17 cellular contexts compared by ENCODE assay signal in genomic region chr7:6652446-6653011, GRCh38. TPM values are rescaled to one million over a fixed set of nuclear protein-coding genes. Genes with fewer than 3 reads are reported as not detected.
DNase-seq lines count a peak whose midpoint lies in the region; TF ChIP-seq lines count a peak whose summit lies in the region.
"Had no signal": no experiment of that assay in that cellular context is flagged by ENCODE, and none has a peak within 500 bp of the region (broad histone marks: within the 10 kb centered on the region; RNA-seq: fewer than 3 reads in every experiment).

No MANE protein-coding gene starts in this region.

- no peak overlapping the region for H3K9ac ChIP-seq in trophoblast cell (ENCODE audit: low read length)

- H3K14ac ChIP-seq in trophoblast cell (ENCODE audit: low read length), result no peak overlapping the region

- H3K27ac Mint-ChIP-seq in chondrocyte (ENCODE audit: unreplicated experiment), result no peak overlapping the region

- H4K12ac ChIP-seq in trophoblast cell (ENCODE audit: low read depth, low read length), result no peak overlapping the region

- no peaks in the 10 kb centered on the region for H3K79me2 ChIP-seq in trophoblast cell (ENCODE audit: control insufficient read depth, insufficient read depth, low read length, poor library complexity)

- H3K4ac ChIP-seq in trophoblast cell (ENCODE audit: low read depth, low read length), result no peak overlapping the region

- no CpG with 5 or more reads among the region's 75 CpGs for WGBS in trophoblast cell (ENCODE audit: extremely low coverage, insufficient coverage, insufficient read length)

- TF ChIP-seq CTCF in chondrocyte (IDR thresholded peaks at IDR 0.05), result no peak

- peaks cover 72 to 76% of the 10 kb centered on the region in 2 experiments for H3K36me3 ChIP-seq in trophoblast cell (ENCODE audit: control insufficient read depth in 1 of 2, insufficient read depth in 2 of 2, low read length in 2 of 2)

- H3K27me3 Mint-ChIP-seq in chondrocyte (ENCODE audit: low read depth), result no peaks in the 10 kb centered on the region

- H2BK120ac ChIP-seq in trophoblast cell (ENCODE audit: insufficient read depth, low read length, poor library complexity), result no peak overlapping the region

- no peaks in the 10 kb centered on the region for H3K27me3 ChIP-seq in trophoblast cell (ENCODE audit: insufficient read depth, low read length)
- H3K27me3 ChIP-seq: Peyer's patch had no signal

- no peak overlapping the region for H2AFZ ChIP-seq in trophoblast cell (ENCODE audit: insufficient read depth, low read length, poor library complexity)

- no peaks in the 10 kb centered on the region for H3K4me1 Mint-ChIP-seq in chondrocyte (ENCODE audit: low read depth)

- no peaks in the 10 kb centered on the region for H3K79me1 ChIP-seq in trophoblast cell (ENCODE audit: low read length)

- H3K27ac ChIP-seq in trophoblast cell (ENCODE audit: low read depth, low read length), result no peak overlapping the region
- H3K27ac ChIP-seq: Peyer's patch had no signal

- no peak overlapping the region for H4K91ac ChIP-seq in trophoblast cell (ENCODE audit: low read depth, low read length)

- H2BK12ac ChIP-seq in trophoblast cell (ENCODE audit: low read length), result no peak overlapping the region

- peak; percentile 18 for DNase-seq in AG08396 (ENCODE audit: low spot score)
- DNase-seq in D341Med (ENCODE audit: low spot score), result peak; percentile 40
- peak; percentile 83 for DNase-seq in chondrocyte (ENCODE audit: low spot score)
- DNase-seq in trophoblast cell, result no peak
- DNase-seq in NCI-H1417 treated with DMSO at 0.1 percent for 48 hours (lab: John Stamatoyannopoulos, UW), result no peak
- DNase-seq in GF-D8 (lab: John Stamatoyannopoulos, UW), result no peak
- no peak for DNase-seq in activated CD4-positive, alpha-beta T cell treated with anti-CD3 and anti-CD28 coated beads, Interleukin-2, amount 50 U/mL, for 48 hours
- DNase-seq: C1 segment of cervical spinal cord, DMS53, GOT3, Karpas-422, NCI-H1105 treated with DMSO at 0.1 percent for 48 hours, NCI-H187 treated with DMSO at 0.1 percent for 48 hours, NCI-H2171 treated with DMSO at 0.1 percent for 48 hours, NCI-H510A, SHP77 had no signal

- peaks cover 21% of the 10 kb centered on the region for H3K9me3 ChIP-seq in trophoblast cell (ENCODE audit: insufficient read depth, low read depth, low read length)

- H2AK5ac ChIP-seq in trophoblast cell (ENCODE audit: low read length), result no peak overlapping the region

- H3K36me3 Mint-ChIP-seq in chondrocyte (ENCODE audit: low read depth), result peaks cover 18% of the 10 kb centered on the region

- H3K18ac ChIP-seq in trophoblast cell (ENCODE audit: low read length), result no peak overlapping the region

- H2BK5ac ChIP-seq in trophoblast cell (ENCODE audit: low read depth, low read length, poor library complexity), result no peak overlapping the region

- H3K23ac ChIP-seq in trophoblast cell (ENCODE audit: low read length), result no peak overlapping the region

- no peak overlapping the region for H3K4me2 ChIP-seq in trophoblast cell (ENCODE audit: low read length)

- H3K4me3 ChIP-seq in trophoblast cell (ENCODE audit: low read depth, low read length), result peak overlapping the region; percentile 43
- H3K4me3 ChIP-seq: Peyer's patch had no signal

- no peak overlapping the region for H3K4me3 Mint-ChIP-seq in chondrocyte (ENCODE audit: unreplicated experiment)

- H4K8ac ChIP-seq in trophoblast cell (ENCODE audit: low read depth, low read length), result no peak overlapping the region

- no peaks in the 10 kb centered on the region for H3K9me3 Mint-ChIP-seq in chondrocyte (ENCODE audit: low read depth)

- H3K4me1 ChIP-seq in trophoblast cell (ENCODE audit: control insufficient read depth in 1 of 2, insufficient read depth in 2 of 2, low read length in 2 of 2), result no peaks in the 10 kb centered on the region
- H3K4me1 ChIP-seq: Peyer's patch had no signal

RNA-seq across cellular contexts. Expression of gene ZNF316, which starts 15.4 kb away (rescaled TPM):
- total RNA-seq in chondrocyte, result 26.0 to 32.5 TPM (median 28.9 TPM) in 3 replicates
- polyA plus RNA-seq in trophoblast cell (2013), result 7.7 TPM in 2 replicates

RNA-seq across cellular contexts. Expression of gene ZNF853, which starts 37.1 kb away (rescaled TPM):
- 13.4 to 16.2 TPM (median 15.1 TPM) in 3 replicates for total RNA-seq in chondrocyte
- 2.3 and 2.5 TPM in 2 replicates for polyA plus RNA-seq in trophoblast cell (2013)

RNA-seq across cellular contexts. Expression of gene ZNF12, which starts 54.2 kb away (rescaled TPM):
- total RNA-seq in chondrocyte, result 16.0 to 18.1 TPM (median 17.5 TPM) in 3 replicates
- 8.8 and 9.5 TPM in 2 replicates for polyA plus RNA-seq in trophoblast cell (2013)

Comparison
In these comparisons a context has a peak if more than half of its experiments do, and no peak if none do; other contexts are left out.
1. DNase-seq: peak in AG08396 (single experiment), D341Med (single experiment) and chondrocyte (single experiment); none in trophoblast cell (0 of 2), NCI-H1417 treated with DMSO at 0.1 percent for 48 hours (single experiment), GF-D8 (single experiment) and activated CD4-positive, alpha-beta T cell treated with anti-CD3 and anti-CD28 coated beads, Interleukin-2, amount 50 U/mL, for 48 hours (0 of 2).